Comparison of ENCODE assay signal across 1 cellular context in the genomic region with DNA sequence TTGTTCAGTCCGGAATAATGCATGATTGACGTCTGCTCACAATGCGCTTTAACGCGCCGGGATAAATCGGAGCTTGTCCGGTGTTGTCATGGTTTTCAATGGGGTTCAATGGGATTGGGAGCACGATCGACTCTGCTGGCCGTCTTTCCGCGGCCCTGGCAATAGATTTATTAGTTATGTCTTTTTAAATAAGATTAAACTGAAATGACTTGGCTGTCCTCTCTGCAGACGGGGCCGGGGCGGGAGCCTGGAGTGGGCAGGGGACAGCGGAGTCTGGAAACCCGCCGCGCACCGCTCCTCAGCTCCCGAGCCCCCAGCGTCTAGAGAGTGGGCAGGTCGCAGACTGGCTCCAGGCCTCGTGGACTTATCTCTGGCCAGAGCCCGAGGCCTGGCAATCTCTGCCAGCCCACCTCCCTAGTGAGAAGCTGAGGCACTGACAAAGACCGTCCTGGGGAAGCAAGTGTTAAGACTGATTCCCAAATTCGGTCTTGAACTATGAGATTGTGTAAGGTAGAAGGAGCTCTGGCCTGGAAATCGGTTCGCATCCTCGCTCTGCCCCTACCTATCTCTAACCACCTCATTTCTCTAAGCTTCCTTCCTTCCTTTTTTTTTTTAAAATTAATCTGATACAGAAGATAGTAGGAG.
TF ChIP-seq lines count a peak whose summit lies in the region.

No MANE protein-coding gene starts in this region.

TF ChIP-seq in WTC11, 78 proteins besides CTCF, POLR2A, EP300 and RAD21 (continued from another document):
- TF ChIP-seq, protein P1, sequence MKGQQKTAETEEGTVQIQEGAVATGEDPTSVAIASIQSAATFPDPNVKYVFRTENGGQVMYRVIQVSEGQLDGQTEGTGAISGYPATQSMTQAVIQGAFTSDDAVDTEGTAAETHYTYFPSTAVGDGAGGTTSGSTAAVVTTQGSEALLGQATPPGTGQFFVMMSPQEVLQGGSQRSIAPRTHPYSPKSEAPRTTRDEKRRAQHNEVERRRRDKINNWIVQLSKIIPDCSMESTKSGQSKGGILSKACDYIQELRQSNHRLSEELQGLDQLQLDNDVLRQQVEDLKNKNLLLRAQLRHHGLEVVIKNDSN (CRISPR knock-in tag; IDR thresholded peaks at IDR 0.05), result no peak
- TF ChIP-seq CREM (CRISPR knock-in tag; IDR thresholded peaks at IDR 0.05) (no peak), ETV6 (CRISPR knock-in tag; IDR thresholded peaks at IDR 0.05) (no peak), PRRX2 (CRISPR knock-in tag; IDR thresholded peaks at IDR 0.05) (no peak), KAT7 (CRISPR knock-in tag; IDR thresholded peaks at IDR 0.05; ENCODE audit: borderline replicate concordance) (no peak)
- TF ChIP-seq, protein P2, sequence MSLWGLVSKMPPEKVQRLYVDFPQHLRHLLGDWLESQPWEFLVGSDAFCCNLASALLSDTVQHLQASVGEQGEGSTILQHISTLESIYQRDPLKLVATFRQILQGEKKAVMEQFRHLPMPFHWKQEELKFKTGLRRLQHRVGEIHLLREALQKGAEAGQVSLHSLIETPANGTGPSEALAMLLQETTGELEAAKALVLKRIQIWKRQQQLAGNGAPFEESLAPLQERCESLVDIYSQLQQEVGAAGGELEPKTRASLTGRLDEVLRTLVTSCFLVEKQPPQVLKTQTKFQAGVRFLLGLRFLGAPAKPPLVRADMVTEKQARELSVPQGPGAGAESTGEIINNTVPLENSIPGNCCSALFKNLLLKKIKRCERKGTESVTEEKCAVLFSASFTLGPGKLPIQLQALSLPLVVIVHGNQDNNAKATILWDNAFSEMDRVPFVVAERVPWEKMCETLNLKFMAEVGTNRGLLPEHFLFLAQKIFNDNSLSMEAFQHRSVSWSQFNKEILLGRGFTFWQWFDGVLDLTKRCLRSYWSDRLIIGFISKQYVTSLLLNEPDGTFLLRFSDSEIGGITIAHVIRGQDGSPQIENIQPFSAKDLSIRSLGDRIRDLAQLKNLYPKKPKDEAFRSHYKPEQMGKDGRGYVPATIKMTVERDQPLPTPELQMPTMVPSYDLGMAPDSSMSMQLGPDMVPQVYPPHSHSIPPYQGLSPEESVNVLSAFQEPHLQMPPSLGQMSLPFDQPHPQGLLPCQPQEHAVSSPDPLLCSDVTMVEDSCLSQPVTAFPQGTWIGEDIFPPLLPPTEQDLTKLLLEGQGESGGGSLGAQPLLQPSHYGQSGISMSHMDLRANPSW (CRISPR knock-in tag; conservative IDR thresholded peaks at IDR 0.05; ENCODE audit: low read depth), result no peak
- TF ChIP-seq, protein P3, sequence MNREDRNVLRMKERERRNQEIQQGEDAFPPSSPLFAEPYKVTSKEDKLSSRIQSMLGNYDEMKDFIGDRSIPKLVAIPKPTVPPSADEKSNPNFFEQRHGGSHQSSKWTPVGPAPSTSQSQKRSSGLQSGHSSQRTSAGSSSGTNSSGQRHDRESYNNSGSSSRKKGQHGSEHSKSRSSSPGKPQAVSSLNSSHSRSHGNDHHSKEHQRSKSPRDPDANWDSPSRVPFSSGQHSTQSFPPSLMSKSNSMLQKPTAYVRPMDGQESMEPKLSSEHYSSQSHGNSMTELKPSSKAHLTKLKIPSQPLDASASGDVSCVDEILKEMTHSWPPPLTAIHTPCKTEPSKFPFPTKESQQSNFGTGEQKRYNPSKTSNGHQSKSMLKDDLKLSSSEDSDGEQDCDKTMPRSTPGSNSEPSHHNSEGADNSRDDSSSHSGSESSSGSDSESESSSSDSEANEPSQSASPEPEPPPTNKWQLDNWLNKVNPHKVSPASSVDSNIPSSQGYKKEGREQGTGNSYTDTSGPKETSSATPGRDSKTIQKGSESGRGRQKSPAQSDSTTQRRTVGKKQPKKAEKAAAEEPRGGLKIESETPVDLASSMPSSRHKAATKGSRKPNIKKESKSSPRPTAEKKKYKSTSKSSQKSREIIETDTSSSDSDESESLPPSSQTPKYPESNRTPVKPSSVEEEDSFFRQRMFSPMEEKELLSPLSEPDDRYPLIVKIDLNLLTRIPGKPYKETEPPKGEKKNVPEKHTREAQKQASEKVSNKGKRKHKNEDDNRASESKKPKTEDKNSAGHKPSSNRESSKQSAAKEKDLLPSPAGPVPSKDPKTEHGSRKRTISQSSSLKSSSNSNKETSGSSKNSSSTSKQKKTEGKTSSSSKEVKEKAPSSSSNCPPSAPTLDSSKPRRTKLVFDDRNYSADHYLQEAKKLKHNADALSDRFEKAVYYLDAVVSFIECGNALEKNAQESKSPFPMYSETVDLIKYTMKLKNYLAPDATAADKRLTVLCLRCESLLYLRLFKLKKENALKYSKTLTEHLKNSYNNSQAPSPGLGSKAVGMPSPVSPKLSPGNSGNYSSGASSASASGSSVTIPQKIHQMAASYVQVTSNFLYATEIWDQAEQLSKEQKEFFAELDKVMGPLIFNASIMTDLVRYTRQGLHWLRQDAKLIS (CRISPR knock-in tag; IDR thresholded peaks at IDR 0.05; ENCODE audit: borderline replicate concordance), result no peak
- TF ChIP-seq, protein P4, sequence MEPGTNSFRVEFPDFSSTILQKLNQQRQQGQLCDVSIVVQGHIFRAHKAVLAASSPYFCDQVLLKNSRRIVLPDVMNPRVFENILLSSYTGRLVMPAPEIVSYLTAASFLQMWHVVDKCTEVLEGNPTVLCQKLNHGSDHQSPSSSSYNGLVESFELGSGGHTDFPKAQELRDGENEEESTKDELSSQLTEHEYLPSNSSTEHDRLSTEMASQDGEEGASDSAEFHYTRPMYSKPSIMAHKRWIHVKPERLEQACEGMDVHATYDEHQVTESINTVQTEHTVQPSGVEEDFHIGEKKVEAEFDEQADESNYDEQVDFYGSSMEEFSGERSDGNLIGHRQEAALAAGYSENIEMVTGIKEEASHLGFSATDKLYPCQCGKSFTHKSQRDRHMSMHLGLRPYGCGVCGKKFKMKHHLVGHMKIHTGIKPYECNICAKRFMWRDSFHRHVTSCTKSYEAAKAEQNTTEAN (CRISPR knock-in tag; IDR thresholded peaks at IDR 0.05), result no peak
